In the genomic region with DNA sequence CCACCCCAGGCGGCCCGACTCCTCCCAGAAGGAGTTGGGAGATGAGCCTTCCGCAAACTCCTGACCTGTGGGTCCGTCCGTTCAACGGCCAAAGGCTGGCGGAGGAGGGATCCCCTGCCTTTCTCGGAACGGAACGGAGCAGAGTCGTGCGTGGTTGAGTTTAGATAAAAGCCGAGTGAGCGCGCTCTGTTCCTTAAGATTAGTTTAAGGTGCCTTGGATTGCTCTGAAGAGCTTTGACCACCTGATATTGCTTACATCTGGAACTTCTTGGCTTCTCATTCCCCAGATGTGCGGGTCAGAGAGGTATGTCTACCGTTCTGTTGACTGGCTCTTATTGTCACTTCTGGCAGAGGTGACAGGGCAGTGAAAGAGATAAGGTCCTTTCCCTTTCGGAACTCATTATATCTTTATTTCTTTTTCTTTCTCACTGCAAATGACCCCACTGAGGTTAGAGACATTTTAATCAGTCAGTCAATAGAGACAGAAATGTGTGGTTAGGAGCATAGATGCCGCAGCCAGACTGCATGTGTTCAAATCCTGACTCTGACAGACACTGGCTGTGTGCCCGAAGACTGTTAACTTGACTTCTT, we compare ENCODE assay signal across 8 cellular contexts. TPM values are rescaled to one million over a fixed set of nuclear protein-coding genes. Genes with fewer than 3 reads are reported as not detected.
DNase-seq lines count a peak whose midpoint lies in the region; ATAC-seq and TF ChIP-seq lines count a peak whose summit lies in the region.

A gene with protein sequence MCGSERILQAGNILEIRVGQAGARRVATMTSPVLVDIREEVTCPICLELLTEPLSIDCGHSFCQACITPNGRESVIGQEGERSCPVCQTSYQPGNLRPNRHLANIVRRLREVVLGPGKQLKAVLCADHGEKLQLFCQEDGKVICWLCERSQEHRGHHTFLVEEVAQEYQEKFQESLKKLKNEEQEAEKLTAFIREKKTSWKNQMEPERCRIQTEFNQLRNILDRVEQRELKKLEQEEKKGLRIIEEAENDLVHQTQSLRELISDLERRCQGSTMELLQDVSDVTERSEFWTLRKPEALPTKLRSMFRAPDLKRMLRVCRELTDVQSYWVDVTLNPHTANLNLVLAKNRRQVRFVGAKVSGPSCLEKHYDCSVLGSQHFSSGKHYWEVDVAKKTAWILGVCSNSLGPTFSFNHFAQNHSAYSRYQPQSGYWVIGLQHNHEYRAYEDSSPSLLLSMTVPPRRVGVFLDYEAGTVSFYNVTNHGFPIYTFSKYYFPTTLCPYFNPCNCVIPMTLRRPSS (plus strand): TSS at position 27 of the 591 bp plus-strand sequence. CDS start 261 bp downstream, at position 288.

- H3K9me3 ChIP-seq in OCI-LY3 (ENCODE audit: insufficient read depth, low read length) (no peaks in the 10 kb centered on the region), tibial nerve (no peaks in the 10 kb centered on the region)
- H3K9me3 ChIP-seq in effector memory CD4-positive, alpha-beta T cell (ENCODE audit: control insufficient read depth, low read length): no peaks in the 10 kb centered on the region

- ATAC-seq in GM21825 (IDR thresholded peaks at IDR 0.05; ENCODE audit: unreplicated experiment): peak; percentile 42

- TF ChIP-seq CTCF in OCI-LY3 (IDR thresholded peaks at IDR 0.05; ENCODE audit: low read depth, low read length): no peak
- no peak for TF ChIP-seq CTCF in tibial nerve (IDR thresholded peaks at IDR 0.05)

- no peak within 1 kb of the TSS; the same call in 1 of the 2 replicates for H2AFZ ChIP-seq in OCI-LY3 (ENCODE audit: low read depth, low read length)

- peak; percentile 74 for DNase-seq in DMS53 (lab: John Stamatoyannopoulos, UW)
- DNase-seq in effector memory CD4-positive, alpha-beta T cell: no peak
- DNase-seq in medulla oblongata (ENCODE audit: extremely low spot score): peak; percentile 38
- DNase-seq in tibial nerve (ENCODE audit: low spot score in 2 of 2): peak; percentile 23 to 27
- DNase-seq in central memory CD4-positive, alpha-beta T cell: no peak
- DNase-seq in NCI-H1436 treated with DMSO at 0.1 percent for 48 hours (lab: John Stamatoyannopoulos, UW): no peak

- H3K27ac ChIP-seq in OCI-LY3 (ENCODE audit: low read length) (no peak within 1 kb of the TSS), tibial nerve (peak within 1 kb of the TSS; percentile 38 to 78 (median 54))
- H3K27ac ChIP-seq in effector memory CD4-positive, alpha-beta T cell (ENCODE audit: insufficient read depth, low read length, poor library complexity, severe bottlenecking): no peak within 1 kb of the TSS

- peaks cover 4% of the 10 kb centered on the region for H3K4me1 ChIP-seq in OCI-LY3 (ENCODE audit: low read length)
- H3K4me1 ChIP-seq in effector memory CD4-positive, alpha-beta T cell (ENCODE audit: control insufficient read depth, insufficient read depth, low read length, poor library complexity, severe bottlenecking): no peaks in the 10 kb centered on the region
- H3K4me1 ChIP-seq in tibial nerve: peaks cover 0 to 25% (median 6%) of the 10 kb centered on the region in 4 donors

- H3K79me2 ChIP-seq in OCI-LY3 (ENCODE audit: low read length): no peaks in the 10 kb centered on the region

- H3K27me3 ChIP-seq in OCI-LY3 (ENCODE audit: low read depth, low read length): no peaks in the 10 kb centered on the region
- no peaks in the 10 kb centered on the region for H3K27me3 ChIP-seq in effector memory CD4-positive, alpha-beta T cell (replicated peaks; ENCODE audit: control insufficient read depth, insufficient read depth, low read length, poor library complexity, severe bottlenecking)
- no peaks in the 10 kb centered on the region for H3K27me3 ChIP-seq in tibial nerve

- no peaks in the 10 kb centered on the region for H4K20me1 ChIP-seq in OCI-LY3 (ENCODE audit: insufficient read depth, low read length)

- no peaks in the 10 kb centered on the region for H3K36me3 ChIP-seq in OCI-LY3 (replicated peaks; ENCODE audit: low read depth, low read length)
- H3K36me3 ChIP-seq in effector memory CD4-positive, alpha-beta T cell (ENCODE audit: control insufficient read depth, insufficient read depth, low read length): no peaks in the 10 kb centered on the region
- no peaks in the 10 kb centered on the region for H3K36me3 ChIP-seq in tibial nerve

- TF ChIP-seq EP300 in tibial nerve (IDR thresholded peaks at IDR 0.05): no peak

- H3K4me3 ChIP-seq in OCI-LY3 (ENCODE audit: low read length): peak within 1 kb of the TSS; percentile 72
- H3K4me3 ChIP-seq in effector memory CD4-positive, alpha-beta T cell (ENCODE audit: insufficient read depth, low read depth, low read length, poor library complexity, severe bottlenecking): peak within 1 kb of the TSS; percentile 49
- peak within 1 kb of the TSS; percentile 23 to 49 (median 36) for H3K4me3 ChIP-seq in tibial nerve

- peak within 1 kb of the TSS; percentile 24; the same call in 1 of the 2 replicates for H3K9ac ChIP-seq in OCI-LY3 (ENCODE audit: low read length)

- H3K4me2 ChIP-seq in OCI-LY3 (ENCODE audit: low read length): peak within 1 kb of the TSS; percentile 61

- WGBS in tibial nerve, 2 donors: 11% methylated on average over 17 to 20 of the region's 20 CpGs

- TF ChIP-seq POLR2A in tibial nerve (IDR thresholded peaks at IDR 0.05): no peak

RNA-seq across cellular contexts. Expression of the gene that starts here (rescaled TPM):
- total RNA-seq in tibial nerve: 1 to 10 TPM; 1.2 to 5.9 (median 2.5) TPM

Comparison
In these comparisons a context has a peak if more than half of its experiments do, and no peak if none do; other contexts are left out.
1. DNase-seq: peak in DMS53 (single experiment), medulla oblongata (single experiment) and tibial nerve (2 of 2); none in effector memory CD4-positive, alpha-beta T cell (0 of 3), central memory CD4-positive, alpha-beta T cell (single experiment) and NCI-H1436 treated with DMSO at 0.1 percent for 48 hours (single experiment).
2. H3K27ac ChIP-seq: peak in tibial nerve (4 of 4); none in OCI-LY3 (single experiment) and effector memory CD4-positive, alpha-beta T cell (single experiment).
3. Peak in every context shown above with its lines, with median percentiles within 50 percentile points of each other: H3K4me3 ChIP-seq.